Comparison of ENCODE assay signal across 13 cellular contexts in genomic region chr3:135226057-135226456, GRCh38.
DNase-seq lines count a peak whose midpoint lies in the region; ATAC-seq and TF ChIP-seq lines count a peak whose summit lies in the region.
"Had no signal": no experiment of that assay in that cellular context is flagged by ENCODE, and none has a peak within 500 bp of the region (broad histone marks: within the 10 kb centered on the region; RNA-seq: fewer than 3 reads in every experiment).

No MANE protein-coding gene starts in this region.

- ATAC-seq in GM19397 (IDR thresholded peaks at IDR 0.05; ENCODE audit: unreplicated experiment) = peak; percentile 69
- peak; percentile 76 for ATAC-seq in HG03108 (IDR thresholded peaks at IDR 0.05; ENCODE audit: unreplicated experiment)
- ATAC-seq: effector memory CD8-positive, alpha-beta T cell had no signal

- CTCF ChIA-PET in activated CD4-positive, alpha-beta memory T cell treated with anti-CD3 and anti-CD28 coated beads, Interleukin-2, amount 10 ng/mL, durations not matched to agents 7 days and 5 days (lab: Charles Lee) = no interaction called here

- no peaks in the 10 kb centered on the region for H3K9me3 Mint-ChIP-seq in activated CD4-positive, alpha-beta memory T cell treated with anti-CD3 and anti-CD28 coated beads, Interleukin-2, amount 10 ng/mL, durations not matched to agents 7 days and 5 days
- H3K9me3 Mint-ChIP-seq: activated CD4-positive, alpha-beta T cell treated with anti-CD3 and anti-CD28 coated beads, Interleukin-2, amount 10 ng/mL, durations not matched to agents 7 days and 5 days; naive thymus-derived CD8-positive, alpha-beta T cell had no signal

- no peak overlapping the region for H3K27ac ChIP-seq in tibial nerve
- H3K27ac ChIP-seq in thyroid gland = no peak overlapping the region

- POLR2A ChIA-PET in activated CD4-positive, alpha-beta memory T cell treated with anti-CD3 and anti-CD28 coated beads, Interleukin-2, amount 10 ng/mL, durations not matched to agents 7 days and 5 days (lab: Charles Lee) = no interaction called here

- TF ChIP-seq POLR2A in tibial nerve (IDR thresholded peaks at IDR 0.05) (no peak), thyroid gland (IDR thresholded peaks at IDR 0.05) (no peak)

- H3K4me1 ChIP-seq in tibial nerve (no peaks in the 10 kb centered on the region), thyroid gland (no peaks in the 10 kb centered on the region)

- no peaks in the 10 kb centered on the region for H3K4me1 Mint-ChIP-seq in activated CD4-positive, alpha-beta memory T cell treated with anti-CD3 and anti-CD28 coated beads, Interleukin-2, amount 10 ng/mL, durations not matched to agents 7 days and 5 days
- H3K4me1 Mint-ChIP-seq: activated CD4-positive, alpha-beta T cell treated with anti-CD3 and anti-CD28 coated beads, Interleukin-2, amount 10 ng/mL, durations not matched to agents 7 days and 5 days had no signal

- WGBS in tibial nerve, 2 donors = 70 to 77% methylated on average over 6 of the region's 6 CpGs
- WGBS in thyroid gland, 2 donors = 82 to 90% methylated on average over 6 of the region's 6 CpGs

- H3K4me3 ChIP-seq in tibial nerve (no peak overlapping the region), thyroid gland (replicated peaks in 1 of 3) (no peak overlapping the region)

- H3K27me3 ChIP-seq in tibial nerve (no peaks in the 10 kb centered on the region), thyroid gland (no peaks in the 10 kb centered on the region)

- H3K27ac Mint-ChIP-seq in activated CD4-positive, alpha-beta memory T cell treated with anti-CD3 and anti-CD28 coated beads, Interleukin-2, amount 10 ng/mL, durations not matched to agents 7 days and 5 days = no peak overlapping the region
- H3K27ac Mint-ChIP-seq: activated CD4-positive, alpha-beta T cell treated with anti-CD3 and anti-CD28 coated beads, Interleukin-2, amount 10 ng/mL, durations not matched to agents 7 days and 5 days; naive thymus-derived CD8-positive, alpha-beta T cell had no signal

- DNase-seq in CD1c-positive myeloid dendritic cell (ENCODE audit: extremely low spot score) (peak; percentile 29), OCI-M1 (lab: John Stamatoyannopoulos, UW) (peak; percentile 46), tibial nerve (ENCODE audit: low spot score in 2 of 2) (no peak), thyroid gland (no peak)
- DNase-seq in NK-92 treated with Interleukin-12 subunit alpha and Interleukin-12 subunit beta, amount 100 ng/mL, for 24 hours (lab: John Stamatoyannopoulos, UW) = no peak
- DNase-seq in activated CD4-positive, alpha-beta memory T cell treated with anti-CD3 and anti-CD28 coated beads, Interleukin-2, amount 10 ng/mL, durations not matched to agents 7 days and 5 days = no peak
- DNase-seq: activated CD4-positive, alpha-beta T cell treated with anti-CD3 and anti-CD28 coated beads, Interleukin-2, amount 10 ng/mL, durations not matched to agents 7 days and 5 days; effector memory CD8-positive, alpha-beta T cell; naive thymus-derived CD8-positive, alpha-beta T cell; NCI-H1436 treated with DMSO at 0.1 percent for 48 hours; stimulated activated CD4-positive, alpha-beta T cell treated with anti-CD3 and anti-CD28 coated beads, Interleukin-15, amount 100 ng/mL, for 24 hours had no signal

- TF ChIP-seq EP300 in tibial nerve (IDR thresholded peaks at IDR 0.05) = no peak

- TF ChIP-seq CTCF in tibial nerve (IDR thresholded peaks at IDR 0.05) (no peak), thyroid gland (IDR thresholded peaks at IDR 0.05) (no peak)

- no peak overlapping the region for H3K4me3 Mint-ChIP-seq in activated CD4-positive, alpha-beta memory T cell treated with anti-CD3 and anti-CD28 coated beads, Interleukin-2, amount 10 ng/mL, durations not matched to agents 7 days and 5 days
- H3K4me3 Mint-ChIP-seq: activated CD4-positive, alpha-beta T cell treated with anti-CD3 and anti-CD28 coated beads, Interleukin-2, amount 10 ng/mL, durations not matched to agents 7 days and 5 days; effector memory CD8-positive, alpha-beta T cell; naive thymus-derived CD8-positive, alpha-beta T cell had no signal

- H3K9me3 ChIP-seq in tibial nerve (no peaks in the 10 kb centered on the region), thyroid gland (no peaks in the 10 kb centered on the region)

- intact Hi-C loops in thyroid gland (cut with DNase I) = no loop called here

- H3K36me3 ChIP-seq in tibial nerve = no peaks in the 10 kb centered on the region
- H3K36me3 ChIP-seq in thyroid gland = no peaks in the 10 kb centered on the region

- H3K27me3 Mint-ChIP-seq in activated CD4-positive, alpha-beta memory T cell treated with anti-CD3 and anti-CD28 coated beads, Interleukin-2, amount 10 ng/mL, durations not matched to agents 7 days and 5 days = no peaks in the 10 kb centered on the region
- H3K27me3 Mint-ChIP-seq: activated CD4-positive, alpha-beta T cell treated with anti-CD3 and anti-CD28 coated beads, Interleukin-2, amount 10 ng/mL, durations not matched to agents 7 days and 5 days had no signal

- no peaks in the 10 kb centered on the region for H3K36me3 Mint-ChIP-seq in activated CD4-positive, alpha-beta memory T cell treated with anti-CD3 and anti-CD28 coated beads, Interleukin-2, amount 10 ng/mL, durations not matched to agents 7 days and 5 days (ENCODE audit: low read depth)
- H3K36me3 Mint-ChIP-seq: naive thymus-derived CD8-positive, alpha-beta T cell had no signal

Comparison
In these comparisons a context has a peak if more than half of its experiments do, and no peak if none do; other contexts are left out.
1. DNase-seq: peak in CD1c-positive myeloid dendritic cell (single experiment) and OCI-M1 (single experiment); none in NK-92 treated with Interleukin-12 subunit alpha and Interleukin-12 subunit beta, amount 100 ng/mL, for 24 hours (single experiment), tibial nerve (0 of 2), activated CD4-positive, alpha-beta memory T cell treated with anti-CD3 and anti-CD28 coated beads, Interleukin-2, amount 10 ng/mL, durations not matched to agents 7 days and 5 days (single experiment) and thyroid gland (0 of 2).